Comparison of ENCODE assay signal across 25 cellular contexts in the genomic region with DNA sequence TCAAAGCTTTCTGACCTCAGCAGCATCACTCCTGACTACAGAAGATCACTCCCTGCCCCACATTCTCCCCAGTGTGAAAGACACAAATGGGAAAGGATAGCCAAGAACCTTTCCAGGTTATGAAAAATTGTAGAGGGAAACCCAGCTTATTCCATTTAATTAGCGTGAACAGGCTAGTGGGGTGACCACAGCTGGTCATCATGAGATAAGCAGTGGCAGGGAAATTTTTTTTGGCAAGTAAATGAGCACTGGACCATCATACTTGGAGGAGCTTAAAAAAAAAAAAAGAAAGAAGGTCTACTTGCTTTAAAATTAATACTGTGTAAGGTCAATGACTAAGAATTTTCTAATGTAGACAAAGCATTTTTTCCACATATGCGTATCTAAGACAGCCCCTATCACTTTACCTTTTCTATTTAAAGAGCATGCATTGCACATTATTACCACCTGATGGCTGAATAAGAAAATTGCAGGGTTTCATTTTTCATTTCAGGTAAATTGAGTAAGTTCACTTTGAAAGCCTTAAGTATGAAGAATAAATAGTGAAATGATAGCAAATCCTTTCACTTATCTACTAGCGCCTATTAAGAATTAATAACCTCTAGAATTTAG.
DNase-seq lines count a peak whose midpoint lies in the region; ATAC-seq and TF ChIP-seq lines count a peak whose summit lies in the region.
"Had no signal": no experiment of that assay in that cellular context is flagged by ENCODE, and none has a peak within 500 bp of the region (broad histone marks: within the 10 kb centered on the region; RNA-seq: fewer than 3 reads in every experiment).

No MANE protein-coding gene starts in this region.

- H3K27me3 ChIP-seq in RWPE2 (ENCODE audit: insufficient read depth, poor library complexity, severe bottlenecking) (no peaks in the 10 kb centered on the region), hepatocyte (no peaks in the 10 kb centered on the region), Karpas-422 (ENCODE audit: low read length) (no peaks in the 10 kb centered on the region)
- H3K27me3 ChIP-seq: adrenal gland, esophagus squamous epithelium, SJSA1 had no signal

- no peaks in the 10 kb centered on the region for H3K9me2 ChIP-seq in hepatocyte (replicated peaks; ENCODE audit: insufficient read depth)
- no peaks in the 10 kb centered on the region for H3K9me2 ChIP-seq in Karpas-422 (replicated peaks; ENCODE audit: insufficient read depth, low read length)

- H2AFZ ChIP-seq in hepatocyte, result no peak overlapping the region
- no peak overlapping the region for H2AFZ ChIP-seq in Karpas-422 (ENCODE audit: low read length)
- H2AFZ ChIP-seq: GM23338 had no signal

- no peak for ATAC-seq in RWPE2 (ENCODE audit: low read depth)
- ATAC-seq in HG02763 (IDR thresholded peaks at IDR 0.05; ENCODE audit: unreplicated experiment), result no peak
- ATAC-seq in HG03342 (IDR thresholded peaks at IDR 0.05; ENCODE audit: unreplicated experiment), result no peak
- ATAC-seq: GM23338, K562 had no signal

- H3K36me3 ChIP-seq in RWPE2 (ENCODE audit: low read depth), result peaks cover 16% of the 10 kb centered on the region
- no peaks in the 10 kb centered on the region for H3K36me3 ChIP-seq in hepatocyte (replicated peaks; ENCODE audit: insufficient read depth, low read depth)
- H3K36me3 ChIP-seq in Karpas-422 (ENCODE audit: insufficient read depth, low read length), result no peaks in the 10 kb centered on the region
- H3K36me3 ChIP-seq: adrenal gland, esophagus squamous epithelium, SJSA1, thoracic aorta had no signal

- H3K4me2 ChIP-seq in hepatocyte (no peak overlapping the region), Karpas-422 (ENCODE audit: low read depth, low read length, poor library complexity, severe bottlenecking) (no peak overlapping the region)
- H3K4me2 ChIP-seq: GM23338 had no signal

- no peak overlapping the region for H3K9ac ChIP-seq in Karpas-422 (ENCODE audit: low read length)

- H3K9me3 ChIP-seq in RWPE2 (ENCODE audit: severe bottlenecking) (no peaks in the 10 kb centered on the region), hepatocyte (ENCODE audit: low read depth) (no peaks in the 10 kb centered on the region), Karpas-422 (ENCODE audit: low read length) (no peaks in the 10 kb centered on the region)
- H3K9me3 ChIP-seq: adrenal gland, esophagus squamous epithelium, SJSA1, thoracic aorta had no signal

- WGBS in hepatocyte (ENCODE audit: low lambda C conversion rate, missing lambda C conversion rate), result 94% methylated on average over 3 of the region's 3 CpGs

- H3K79me2 ChIP-seq in hepatocyte (no peaks in the 10 kb centered on the region), Karpas-422 (ENCODE audit: low read length) (no peaks in the 10 kb centered on the region)

- DNase-seq in A172 (ENCODE audit: low spot score), result peak; percentile 27
- DNase-seq in HT1080 (ENCODE audit: low read depth), result peak; percentile 31
- DNase-seq in RWPE2 (ENCODE audit: low spot score), result no peak
- DNase-seq in hepatocyte (ENCODE audit: low spot score), result no peak
- no peak for DNase-seq in Karpas-422
- DNase-seq: activated B cell treated with CpG ODN at 0.5 μM for 24 hours; activated CD4-positive, alpha-beta T cell treated with anti-CD3 and anti-CD28 coated beads, Interleukin-2, amount 50 U/mL, for 48 hours; adrenal gland; CD4-positive, alpha-beta memory T cell; central memory CD4-positive, alpha-beta T cell; DMS79; esophagus squamous epithelium; NCI-H2029 treated with DMSO at 0.1 percent for 48 hours; NCI-H446 treated with DMSO at 0.1 percent for 48 hours; nephron progenitor cell; OCI-M1; stimulated activated CD4-positive, alpha-beta T cell treated with anti-CD3 and anti-CD28 coated beads, Interleukin-2, amount 100 ng/mL, for 24 hours; stimulated activated naive CD4-positive, alpha-beta T cell had no signal

- H3K4me1 ChIP-seq in RWPE2 (ENCODE audit: insufficient read depth, poor library complexity, severe bottlenecking) (peaks cover 10% of the 10 kb centered on the region), hepatocyte (ENCODE audit: insufficient read depth) (no peaks in the 10 kb centered on the region), Karpas-422 (ENCODE audit: low read length) (no peaks in the 10 kb centered on the region)
- H3K4me1 ChIP-seq: adrenal gland, esophagus squamous epithelium, SJSA1 had no signal

- H3K4me3 ChIP-seq in RWPE2 (ENCODE audit: severe bottlenecking) (no peak overlapping the region), hepatocyte (no peak overlapping the region), Karpas-422 (ENCODE audit: low read length) (no peak overlapping the region)
- H3K4me3 ChIP-seq: adrenal gland, esophagus squamous epithelium, GM23338, K562, SJSA1, skin epidermis, thoracic aorta had no signal

- TF ChIP-seq CTCF in RWPE2 (IDR thresholded peaks at IDR 0.05; ENCODE audit: poor library complexity, severe bottlenecking), result peak; percentile 30
- TF ChIP-seq CTCF in hepatocyte (IDR thresholded peaks at IDR 0.05; ENCODE audit: poor library complexity), result peak; percentile 9

- H3K27ac ChIP-seq in RWPE2 (ENCODE audit: poor library complexity, severe bottlenecking) (no peak overlapping the region), hepatocyte (no peak overlapping the region), Karpas-422 (ENCODE audit: low read length) (no peak overlapping the region)
- H3K27ac ChIP-seq: adrenal gland, esophagus squamous epithelium, SJSA1, skin epidermis, thoracic aorta had no signal

- H4K20me1 ChIP-seq in hepatocyte (ENCODE audit: insufficient read depth, poor library complexity, severe bottlenecking) (no peaks in the 10 kb centered on the region), Karpas-422 (ENCODE audit: insufficient read depth, low read depth, low read length) (no peaks in the 10 kb centered on the region)

Comparison
In these comparisons a context has a peak if more than half of its experiments do, and no peak if none do; other contexts are left out.
1. DNase-seq: peak in A172 (single experiment) and HT1080 (single experiment); none in RWPE2 (single experiment), hepatocyte (single experiment) and Karpas-422 (single experiment).